20 cellular contexts compared by ENCODE assay signal in the genomic region with DNA sequence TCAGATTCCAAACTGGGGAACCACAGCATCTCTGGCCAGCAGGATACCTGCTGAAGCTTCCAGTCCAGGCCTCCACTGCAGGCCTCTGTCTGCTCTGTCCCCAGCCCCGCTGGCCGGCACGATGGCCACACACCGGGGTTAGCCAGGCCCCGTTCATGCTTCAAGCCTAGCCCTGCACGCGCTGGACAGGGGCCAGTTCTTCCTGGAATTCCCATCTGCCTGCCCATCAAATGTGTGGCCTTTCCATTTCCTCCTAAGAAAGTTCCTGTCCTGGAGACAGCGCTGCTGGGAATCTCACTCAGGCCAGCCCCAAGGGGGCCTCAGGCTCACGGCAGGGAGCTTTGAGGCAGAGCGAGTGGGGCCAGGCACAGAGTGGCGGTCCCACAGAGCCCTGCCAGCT. TPM values are rescaled to one million over a fixed set of nuclear protein-coding genes. Genes with fewer than 3 reads are reported as not detected.
DNase-seq lines count a peak whose midpoint lies in the region; ATAC-seq, FAIRE-seq and TF ChIP-seq lines count a peak whose summit lies in the region.
"Had no signal": no experiment of that assay in that cellular context is flagged by ENCODE, and none has a peak within 500 bp of the region (broad histone marks: within the 10 kb centered on the region; RNA-seq: fewer than 3 reads in every experiment).

No MANE protein-coding gene starts in this region.

- H3K27me3 Mint-ChIP-seq in IgD-negative memory B cell: no peaks in the 10 kb centered on the region
- H3K27me3 Mint-ChIP-seq in endothelial cell (ENCODE audit: unreplicated experiment): peaks cover 2% of the 10 kb centered on the region
- H3K27me3 Mint-ChIP-seq: activated CD8-positive, alpha-beta memory T cell treated with anti-CD3 and anti-CD28 coated beads, Interleukin-2, amount 10 ng/mL, durations not matched to agents 7 days and 5 days had no signal

- H3K4me3 Mint-ChIP-seq in IgD-negative memory B cell: peak overlapping the region in 3 of 4 donors; percentile 22 to 72 (median 41)
- H3K4me3 Mint-ChIP-seq in endothelial cell (ENCODE audit: unreplicated experiment): no peak overlapping the region
- H3K4me3 Mint-ChIP-seq: activated CD8-positive, alpha-beta memory T cell treated with anti-CD3 and anti-CD28 coated beads, Interleukin-2, amount 10 ng/mL, durations not matched to agents 7 days and 5 days had no signal

- H3K4me1 Mint-ChIP-seq in IgD-negative memory B cell (peaks cover 24 to 36% (median 32%) of the 10 kb centered on the region in 3 donors), endothelial cell (ENCODE audit: unreplicated experiment) (peaks cover 6% of the 10 kb centered on the region)

- peaks cover 63% of the 10 kb centered on the region for H3K36me3 ChIP-seq in SJSA1
- peaks cover 6 to 12% (median 9%) of the 10 kb centered on the region in 3 donors for H3K36me3 ChIP-seq in skeletal muscle tissue (ENCODE audit: control insufficient read depth in 3 of 3, insufficient read depth in 3 of 3, low read length in 3 of 3)

- no peak for ATAC-seq in GM21381 (IDR thresholded peaks at IDR 0.05; ENCODE audit: unreplicated experiment)
- ATAC-seq: activated CD8-positive, alpha-beta memory T cell treated with anti-CD3 and anti-CD28 coated beads, Interleukin-2, amount 10 ng/mL, durations not matched to agents 7 days and 5 days had no signal

- H3K27me3 ChIP-seq in SJSA1 (replicated peaks) (no peaks in the 10 kb centered on the region), skeletal muscle tissue (ENCODE audit: control insufficient read depth in 3 of 3, insufficient read depth in 3 of 3, low read length in 3 of 3) (no peaks in the 10 kb centered on the region)

- peaks cover 3% of the 10 kb centered on the region for H3K36me3 Mint-ChIP-seq in IgD-negative memory B cell
- H3K36me3 Mint-ChIP-seq in endothelial cell (ENCODE audit: low read depth, unreplicated experiment): no peaks in the 10 kb centered on the region
- H3K36me3 Mint-ChIP-seq: activated CD8-positive, alpha-beta memory T cell treated with anti-CD3 and anti-CD28 coated beads, Interleukin-2, amount 10 ng/mL, durations not matched to agents 7 days and 5 days had no signal

- H3K27ac ChIP-seq in SJSA1: peak overlapping the region; percentile 97
- H3K27ac ChIP-seq in skeletal muscle tissue (ENCODE audit: low read depth, low read length): peak overlapping the region; percentile 97

- H3K27ac Mint-ChIP-seq in IgD-negative memory B cell (peak overlapping the region in 2 of 3 donors; percentile 59 to 95), endothelial cell (ENCODE audit: unreplicated experiment) (no peak overlapping the region)
- H3K27ac Mint-ChIP-seq: activated CD8-positive, alpha-beta memory T cell treated with anti-CD3 and anti-CD28 coated beads, Interleukin-2, amount 10 ng/mL, durations not matched to agents 7 days and 5 days had no signal

- no peak for FAIRE-seq in urothelium cell line (lab: Jason Lieb, UNC)
- FAIRE-seq: endothelial cell of umbilical vein had no signal

- no peak for TF ChIP-seq CTCF in endothelial cell (IDR thresholded peaks at IDR 0.05; ENCODE audit: unreplicated experiment)

- H3K9me3 Mint-ChIP-seq in IgD-negative memory B cell (no peaks in the 10 kb centered on the region), endothelial cell (ENCODE audit: unreplicated experiment) (no peaks in the 10 kb centered on the region)

- H3K9ac ChIP-seq in skeletal muscle tissue (ENCODE audit: low read depth in 1 of 3, low read length in 3 of 3): peak overlapping the region; percentile 54 to 81 (median 81)
- H3K9ac ChIP-seq: SK-N-SH had no signal

- H3K4me1 ChIP-seq in SJSA1 (replicated peaks): peaks cover 87% of the 10 kb centered on the region
- peaks cover 45 to 79% (median 65%) of the 10 kb centered on the region in 3 donors for H3K4me1 ChIP-seq in skeletal muscle tissue (ENCODE audit: control insufficient read depth in 3 of 3, insufficient read depth in 3 of 3, low read length in 3 of 3)

- H3K9me3 ChIP-seq in SJSA1 (replicated peaks) (no peaks in the 10 kb centered on the region), skeletal muscle tissue (ENCODE audit: control insufficient read depth in 3 of 3, low read length in 3 of 3) (no peaks in the 10 kb centered on the region)
- H3K9me3 ChIP-seq: SK-N-SH had no signal

- DNase-seq in SJSA1 (ENCODE audit: low read depth in 1 of 2, low spot score in 2 of 2) (peak; percentile 92 to 96), endothelial cell (ENCODE audit: low spot score) (peak; percentile 40), HK-2 (ENCODE audit: unreplicated experiment) (no peak), urothelium cell line (ENCODE audit: low spot score) (no peak)
- DNase-seq: activated CD8-positive, alpha-beta memory T cell treated with anti-CD3 and anti-CD28 coated beads, Interleukin-2, amount 10 ng/mL, durations not matched to agents 7 days and 5 days; amygdala; COR-L47; EL; H7; midbrain; NCI-H2081 treated with DMSO at 0.1 percent for 48 hours; SK-N-SH had no signal

- H3K4me3 ChIP-seq in SJSA1: no peak overlapping the region
- peak overlapping the region in 2 of 3 donors; percentile 35 to 45 for H3K4me3 ChIP-seq in skeletal muscle tissue (ENCODE audit: low read length in 3 of 3)

RNA-seq across cellular contexts. Expression of a gene that starts 18.0 kb away (rescaled TPM):
- polyA plus RNA-seq in IgD-negative memory B cell: 64.5 TPM
- total RNA-seq in SJSA1 (2014; rRNA removed; shearing (Covaris generic)): 62.6 and 83.1 TPM in 2 replicates
- total RNA-seq in endothelial cell (ENCODE audit: unreplicated experiment) (2.6 TPM), skeletal muscle tissue (5.7 TPM)

RNA-seq across cellular contexts. Expression of a gene that starts 51.6 kb away (rescaled TPM):
- polyA plus RNA-seq in IgD-negative memory B cell: 0.36 TPM
- not detected in 2 replicates for total RNA-seq in SJSA1 (2014; rRNA removed; shearing (Covaris generic))
- total RNA-seq in endothelial cell (ENCODE audit: unreplicated experiment) (not detected), skeletal muscle tissue (not detected)
- total RNA-seq: activated CD8-positive, alpha-beta memory T cell treated with anti-CD3 and anti-CD28 coated beads, Interleukin-2, amount 10 ng/mL, durations not matched to agents 7 days and 5 days; endothelial cell of umbilical vein; fibroblast of villous mesenchyme; H7; kidney epithelial cell; NCI-H460; urinary bladder had no signal
- polyA plus RNA-seq: endothelial cell of umbilical vein, SK-N-SH, urinary bladder had no signal

Comparison
In these comparisons a context has a peak if more than half of its experiments do, and no peak if none do; other contexts are left out.
1. DNase-seq: peak in SJSA1 (2 of 2) and endothelial cell (single experiment); none in HK-2 (single experiment) and urothelium cell line (single experiment).